In the genomic region with DNA sequence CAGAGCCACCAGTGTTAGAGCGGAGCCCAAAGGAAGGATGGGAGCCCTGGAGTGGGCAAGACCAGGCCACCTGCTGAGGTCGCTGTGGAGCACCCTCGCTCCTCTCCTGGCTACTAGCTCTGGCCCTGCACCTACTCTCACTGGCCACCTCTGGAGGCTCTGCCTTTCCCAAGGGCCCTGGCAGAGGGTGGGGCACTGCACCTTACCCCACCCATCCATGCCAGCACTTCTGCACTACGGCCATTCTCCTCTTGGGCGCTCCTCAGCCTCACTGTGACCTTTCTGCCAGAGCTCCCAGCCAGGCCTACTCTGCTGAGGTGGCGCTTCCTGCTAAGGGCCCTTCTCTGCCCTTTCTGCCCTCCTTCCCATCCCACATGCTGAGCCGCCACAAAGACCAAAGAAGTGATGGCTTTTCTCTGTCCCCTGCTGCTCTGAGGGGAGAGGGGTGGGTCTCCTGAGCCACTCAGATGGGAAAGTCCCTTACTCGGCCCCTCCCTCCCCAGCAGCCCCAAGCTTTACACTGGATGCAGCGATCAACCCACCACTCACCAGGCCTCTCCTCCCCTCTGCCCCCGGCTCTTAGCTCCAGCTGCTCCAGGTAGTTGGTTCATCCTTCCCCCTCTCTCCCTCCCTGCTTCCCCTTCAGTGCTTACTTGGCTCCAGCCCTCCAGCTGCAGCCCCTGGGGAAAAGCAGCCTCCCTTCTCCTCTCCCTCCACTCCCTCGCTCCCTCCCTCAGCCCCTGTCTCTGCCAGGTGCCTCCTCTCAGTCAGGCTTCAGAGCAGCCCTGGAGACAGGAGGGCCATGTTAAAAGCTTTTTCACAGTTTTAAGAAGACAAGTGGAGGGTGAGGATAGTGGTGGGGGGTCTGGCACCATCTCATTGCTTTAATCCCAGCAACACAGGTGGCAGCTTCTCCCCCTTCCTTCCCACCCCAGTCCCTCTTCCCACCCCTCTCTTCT, we compare ENCODE assay signal across 11 cellular contexts. TPM values are rescaled to one million over a fixed set of nuclear protein-coding genes. Genes with fewer than 3 reads are reported as not detected.
A peak's percentile ranks its signal among the peaks of the same experiment; 100 is the strongest.
DNase-seq lines count a peak whose midpoint lies in the region; ATAC-seq, FAIRE-seq and TF ChIP-seq lines count a peak whose summit lies in the region.
"Had no signal": no experiment of that assay in that cellular context is flagged by ENCODE, and none has a peak within 500 bp of the region (broad histone marks: within the 10 kb centered on the region; RNA-seq: fewer than 3 reads in every experiment).

No MANE protein-coding gene starts in this region.

- no TSS peak for BruUV-seq in Panc1 (replicated peaks; lab: Mats Ljungman, UMichigan)

- peaks cover 9 to 32% of the 10 kb centered on the region in 2 donors for H3K36me3 Mint-ChIP-seq in CD4-positive, alpha-beta memory T cell

- H3K27me3 ChIP-seq in BJ (ENCODE audit: control insufficient read depth, insufficient read depth, low read length) (no peaks in the 10 kb centered on the region), Panc1 (ENCODE audit: control insufficient read depth, insufficient read depth, low read length) (no peaks in the 10 kb centered on the region)
- no peaks in the 10 kb centered on the region for H3K27me3 ChIP-seq in CD4-positive, alpha-beta memory T cell (ENCODE audit: insufficient read depth, low read length)

- H3K9me3 ChIP-seq in Panc1 (ENCODE audit: control insufficient read depth, insufficient read depth, low read depth, low read length) = no peaks in the 10 kb centered on the region
- H3K9me3 ChIP-seq in CD4-positive, alpha-beta memory T cell (ENCODE audit: control insufficient read depth in 1 of 2, low read length in 2 of 2) = no peaks in the 10 kb centered on the region

- CTCF ChIA-PET in BJ (lab: Yijun Ruan, JAX) = interaction anchor here (0.6 to 18.3 kb wide), 11 partner anchors 8 to 300 kb away, joined by 3 to 353 read pairs (median 4); a partner anchor contains a TSS
- CTCF ChIA-PET in Panc1 (lab: Charles Lee) = interaction anchor here (0.6 to 1.0 kb wide), 4 partner anchors 8 to 268 kb away, joined by 3 to 9 read pairs (median 4); no protein-coding TSS in a partner anchor
- CTCF ChIA-PET in CD4-positive, alpha-beta memory T cell (lab: Charles Lee; ENCODE audit: partially characterized antibody) = interaction anchor here (1.5 to 4.1 kb wide), 6 partner anchors 9 to 205 kb away, joined by 3 to 38 read pairs (median 6); no protein-coding TSS in a partner anchor

- TF ChIP-seq CTCF in BJ (IDR thresholded peaks at IDR 0.05; ENCODE audit: insufficient read depth, low read depth, low read length) (0 out of 2 replicates have a peak, but pooled peaks have one; percentile 6), Panc1 (IDR thresholded peaks at IDR 0.05) (no peak; the same call in 1 of the 2 replicates)

- no peaks in the 10 kb centered on the region for H3K27me3 Mint-ChIP-seq in CD4-positive, alpha-beta memory T cell

- H3K27ac Mint-ChIP-seq in CD4-positive, alpha-beta memory T cell = no peak overlapping the region
- H3K27ac Mint-ChIP-seq: activated T-helper 2 cell treated with anti-CD3 and anti-CD28 coated beads, Interferon-gamma antibody, Interleukin-2, Interleukin-4, amounts not matched to agents 10 μg/mL and 5 μg/mL and 100 μg/mL, durations not matched to agents 14 hours and 24 hours and 36 hours had no signal

- POLR2A ChIA-PET in BJ (lab: Charles Lee) = no interaction called here
- POLR2A ChIA-PET in Panc1 (lab: Charles Lee) = no interaction called here
- POLR2A ChIA-PET in CD4-positive, alpha-beta memory T cell (lab: Charles Lee; ENCODE audit: partially characterized antibody) = no interaction called here

- no peak overlapping the region for H3K27ac ChIP-seq in Panc1 (ENCODE audit: low read length)
- no peak overlapping the region for H3K27ac ChIP-seq in CD4-positive, alpha-beta memory T cell (ENCODE audit: low read depth, low read length)

- intact Hi-C loops in Panc1 (cut with micrococcal nuclease; ENCODE audit: unreplicated experiment) = no loop called here
- intact Hi-C loops in CD4-positive, alpha-beta memory T cell (cut with micrococcal nuclease) = no loop called here

- H3K36me3 ChIP-seq in BJ (ENCODE audit: control insufficient read depth, insufficient read depth, low read length) (peaks cover 7% of the 10 kb centered on the region), Panc1 (ENCODE audit: control insufficient read depth, insufficient read depth, low read length) (no peaks in the 10 kb centered on the region)
- H3K36me3 ChIP-seq in CD4-positive, alpha-beta memory T cell (ENCODE audit: insufficient read depth, low read length) = peaks cover 10% of the 10 kb centered on the region

- in situ Hi-C loops in Panc1 (cut with HindIII; ENCODE audit: low pct_unique_long_range_greater_than_20kb, low sequenced_read_pairs) = no loop called here

- no peak overlapping the region for H3K4me3 ChIP-seq in BJ (ENCODE audit: low read depth, low read length)
- no peak overlapping the region for H3K4me3 ChIP-seq in Panc1 (ENCODE audit: low read depth in 2 of 2, low read length in 2 of 2)
- no peak overlapping the region for H3K4me3 ChIP-seq in CD4-positive, alpha-beta memory T cell (ENCODE audit: low read length in 2 of 2)

- H3K4me3 Mint-ChIP-seq in CD4-positive, alpha-beta memory T cell = no peak overlapping the region

- no peak for FAIRE-seq in frontal cortex (lab: Jason Lieb, UNC)
- FAIRE-seq: GM19239 had no signal

- H3K4me1 ChIP-seq in Panc1 (ENCODE audit: control insufficient read depth, insufficient read depth, low read length) = no peaks in the 10 kb centered on the region
- no peaks in the 10 kb centered on the region for H3K4me1 ChIP-seq in CD4-positive, alpha-beta memory T cell (ENCODE audit: insufficient read depth, low read length)

- ATAC-seq in Panc1 (peak; percentile 75), GM18502 (IDR thresholded peaks at IDR 0.05; ENCODE audit: poor library complexity, unreplicated experiment) (no peak)

- no peaks in the 10 kb centered on the region for H3K4me1 Mint-ChIP-seq in CD4-positive, alpha-beta memory T cell

- DNase-seq in BJ (ENCODE audit: low read depth) = no peak
- peak; percentile 93 for DNase-seq in HT-29 (ENCODE audit: low spot score)
- no peak for DNase-seq in Panc1 (ENCODE audit: low read depth, low spot score)
- DNase-seq in iPS-NIHi7 (ENCODE audit: extremely low spot score) = peak; percentile 79
- DNase-seq in CD4-positive, alpha-beta memory T cell = no peak
- DNase-seq in frontal cortex (ENCODE audit: low spot score in 2 of 2) = no peak
- DNase-seq in effector CD4-positive, alpha-beta T cell = no peak
- DNase-seq: effector CD8-positive, alpha-beta T cell had no signal

- H3K9me3 Mint-ChIP-seq in CD4-positive, alpha-beta memory T cell = no peaks in the 10 kb centered on the region
- H3K9me3 Mint-ChIP-seq: activated T-helper 2 cell treated with anti-CD3 and anti-CD28 coated beads, Interferon-gamma antibody, Interleukin-2, Interleukin-4, amounts not matched to agents 10 μg/mL and 5 μg/mL and 100 μg/mL, durations not matched to agents 14 hours and 24 hours and 36 hours had no signal

RNA-seq across cellular contexts. Expression of a gene that starts 14.8 kb away (rescaled TPM):
- 39.4 and 76.2 TPM in 2 replicates for polyA plus RNA-seq in BJ (2011; rRNA removed)
- polyA minus RNA-seq in BJ (2011; rRNA and poly(A)+ RNA removed) = 46.8 and 68.3 TPM in 2 replicates
- total RNA-seq in HT-29 (2014; rRNA removed; shearing (Covaris generic)) = 80.1 and 90.2 TPM in 2 replicates
- total RNA-seq in Panc1 (2021; ENCODE audit: unreplicated experiment) (55.3 TPM), frontal cortex (19.6 TPM)
- polyA plus RNA-seq in Panc1 (2012; ENCODE audit: insufficient read length) = 71.4 TPM
- 10 to 100 TPM; 44.4 to 45.4 TPM for total RNA-seq in CD4-positive, alpha-beta memory T cell
- 10 to 100 TPM; 55.4 to 80.9 TPM for polyA plus RNA-seq in CD4-positive, alpha-beta memory T cell

RNA-seq across cellular contexts. Expression of a gene that starts 34.7 kb away (rescaled TPM):
- 0.20 and 0.23 TPM in 2 replicates for polyA plus RNA-seq in BJ (2011; rRNA removed)
- 0.10 TPM in 1 of 2 replicates, not detected in the other for polyA minus RNA-seq in BJ (2011; rRNA and poly(A)+ RNA removed)
- total RNA-seq in HT-29 (2014; rRNA removed; shearing (Covaris generic)) = 17.1 and 21.9 TPM in 2 replicates
- total RNA-seq in Panc1 (2021; ENCODE audit: unreplicated experiment) (2.4 TPM), frontal cortex (not detected)
- 3.8 TPM for polyA plus RNA-seq in Panc1 (2012; ENCODE audit: insufficient read length)
- total RNA-seq in CD4-positive, alpha-beta memory T cell = 100 to 1,000 TPM; 146 to 158 TPM
- polyA plus RNA-seq in CD4-positive, alpha-beta memory T cell = 100 to 1,000 TPM in 1 of 2 donors, 10 to 100 TPM in 1; 99.7 to 141 TPM

RNA-seq across cellular contexts. Expression of a gene that starts 59.6 kb away (rescaled TPM):
- polyA plus RNA-seq in BJ (2011; rRNA removed) = 9.3 and 18.0 TPM in 2 replicates
- 12.4 and 12.5 TPM in 2 replicates for polyA minus RNA-seq in BJ (2011; rRNA and poly(A)+ RNA removed)
- 17.0 and 19.7 TPM in 2 replicates for total RNA-seq in HT-29 (2014; rRNA removed; shearing (Covaris generic))
- total RNA-seq in Panc1 (2021; ENCODE audit: unreplicated experiment) (56.9 TPM), frontal cortex (0.82 TPM)
- polyA plus RNA-seq in Panc1 (2012; ENCODE audit: insufficient read length) = 57.8 TPM
- 10 to 100 TPM in 1 of 2 experiments, 1 to 10 TPM in 1; 8.8 to 11.7 TPM for total RNA-seq in CD4-positive, alpha-beta memory T cell
- polyA plus RNA-seq in CD4-positive, alpha-beta memory T cell = 1 to 10 TPM; 4.5 to 8.1 TPM

Comparison
In these comparisons a context has a peak if more than half of its experiments do, and no peak if none do; other contexts are left out.
1. DNase-seq: peak in HT-29 (single experiment) and iPS-NIHi7 (single experiment); none in BJ (single experiment), Panc1 (single experiment), CD4-positive, alpha-beta memory T cell (0 of 5), frontal cortex (0 of 2) and effector CD4-positive, alpha-beta T cell (single experiment).